In the genomic region with DNA sequence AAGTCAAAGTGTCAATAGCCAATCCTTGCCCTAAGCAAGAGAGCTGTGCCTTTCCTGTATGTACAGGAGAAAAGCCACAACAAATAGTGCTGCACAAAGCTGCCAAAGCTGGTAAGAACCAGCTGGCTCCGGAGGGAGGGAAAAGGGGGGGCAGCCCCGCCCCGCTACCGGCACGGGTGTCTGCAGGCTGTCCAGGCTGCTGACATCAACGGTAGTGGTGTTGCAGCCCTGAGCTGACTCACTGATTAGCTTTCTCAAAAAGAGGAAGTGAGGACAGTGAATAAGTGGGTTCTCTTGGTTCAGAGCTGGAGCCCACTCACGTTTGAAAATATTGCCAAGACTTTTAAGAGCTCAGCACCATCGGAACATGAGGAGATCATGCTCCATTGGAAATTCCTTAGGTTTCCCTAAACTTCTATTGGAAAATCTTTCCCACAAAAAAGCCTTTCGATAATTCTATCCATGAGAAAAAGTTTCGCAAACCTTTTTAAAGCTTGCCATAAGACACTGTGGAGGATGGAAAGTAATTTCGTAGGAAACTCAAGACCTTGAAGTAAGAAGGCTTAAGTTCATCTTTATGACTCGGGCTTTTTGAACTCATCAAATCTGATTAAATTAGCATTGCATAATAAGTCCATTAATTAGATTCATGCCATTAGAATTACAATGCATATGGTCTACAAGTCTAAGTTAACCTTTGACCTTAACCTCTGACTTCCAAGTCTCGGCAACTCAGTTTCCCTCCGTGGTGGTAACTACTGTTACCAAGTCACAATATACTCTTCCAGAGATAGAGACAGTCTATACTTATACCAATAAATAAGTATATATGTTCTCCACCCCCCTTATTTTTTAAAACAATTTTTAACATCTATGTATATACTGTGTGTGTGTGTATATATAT, we compare ENCODE assay signal across 8 cellular contexts.
DNase-seq lines count a peak whose midpoint lies in the region; ATAC-seq, FAIRE-seq and TF ChIP-seq lines count a peak whose summit lies in the region.

No MANE protein-coding gene starts in this region.

- no peaks in the 10 kb centered on the region for H4K20me1 ChIP-seq in DOHH2 (ENCODE audit: control insufficient read depth, insufficient read depth, low read depth, low read length)

- peaks cover 17% of the 10 kb centered on the region for H3F3A ChIP-seq in DOHH2 (ENCODE audit: control insufficient read depth, insufficient read depth)

- H3K36me3 ChIP-seq in DOHH2 (ENCODE audit: control insufficient read depth, low read length) (0 out of 2 replicates have a peak, but pooled peaks cover 5% of the 10 kb centered on the region), HUES64 (ENCODE audit: insufficient read depth, low read length) (peaks cover 20% of the 10 kb centered on the region)

- WGBS in HUES64 = 60% methylated on average over 14 of the region's 14 CpGs

- H3K9ac ChIP-seq in HUES64 (ENCODE audit: low read depth, low read length) = peak overlapping the region; percentile 2; the same call in 1 of the 2 replicates

- no peak overlapping the region for H3K27ac ChIP-seq in DOHH2 (ENCODE audit: low read depth, low read length)
- H3K27ac ChIP-seq in HUES64 (ENCODE audit: low read depth, low read length) = peak overlapping the region; percentile 7; the same call in 1 of the 2 replicates

- no peaks in the 10 kb centered on the region for H3K79me2 ChIP-seq in DOHH2 (ENCODE audit: control insufficient read depth, low read length)

- TF ChIP-seq CTCF in DOHH2 (IDR thresholded peaks at IDR 0.05; ENCODE audit: low read depth, low read length, poor library complexity, severe bottlenecking) = no peak

- peak; percentile 93 for ATAC-seq in GM21576 (IDR thresholded peaks at IDR 0.05; ENCODE audit: unreplicated experiment)

- peak overlapping the region; percentile 39 for H3K4me2 ChIP-seq in DOHH2 (ENCODE audit: low read length)

- no peaks in the 10 kb centered on the region for H3K9me3 ChIP-seq in DOHH2 (ENCODE audit: control insufficient read depth, insufficient read depth, low read length)
- no peaks in the 10 kb centered on the region for H3K9me3 ChIP-seq in HUES64 (ENCODE audit: insufficient read depth, low read depth, low read length)

- no peaks in the 10 kb centered on the region for H3K9me2 ChIP-seq in DOHH2 (replicated peaks; ENCODE audit: control insufficient read depth, low read length)

- peak; percentile 77 for FAIRE-seq in RCC 7860 (lab: Jason Lieb, UNC)

- H3K27me3 ChIP-seq in DOHH2 (ENCODE audit: control insufficient read depth, low read length) (no peaks in the 10 kb centered on the region), HUES64 (ENCODE audit: insufficient read depth, low read length) (no peaks in the 10 kb centered on the region)

- peaks cover 75% of the 10 kb centered on the region for H3K4me1 ChIP-seq in DOHH2 (ENCODE audit: control insufficient read depth, low read length)
- H3K4me1 ChIP-seq in HUES64 (ENCODE audit: insufficient read depth, low read length) = peaks cover 26% of the 10 kb centered on the region

- DNase-seq in RCC 7860 (ENCODE audit: low spot score) = peak; percentile 79
- peak in 3 of 4 experiments; percentile 3 to 62 (median 8) for DNase-seq in activated naive CD4-positive, alpha-beta T cell (lab: John Stamatoyannopoulos, UW)
- peak; percentile 73 for DNase-seq in globus pallidus (ENCODE audit: low spot score)
- peak; percentile 92 for DNase-seq in pons (ENCODE audit: low spot score)
- DNase-seq in ureter (ENCODE audit: low spot score) = peak; percentile 94

- H3K4me3 ChIP-seq in DOHH2 (ENCODE audit: low read length) (peak overlapping the region; percentile 0; the same call in 1 of the 2 replicates), HUES64 (ENCODE audit: low read length) (no peak overlapping the region)

Comparison
In these comparisons a context has a peak if more than half of its experiments do, and no peak if none do; other contexts are left out.
1. DNase-seq: peak in every context shown above with its lines; median percentile 94 in ureter; 92 in pons; 79 in RCC 7860; 73 in globus pallidus; 8 in activated naive CD4-positive, alpha-beta T cell.